Comparison of ENCODE assay signal across 18 cellular contexts in genomic region chr13:73101608-73102007, GRCh38. TPM values are rescaled to one million over a fixed set of nuclear protein-coding genes. Genes with fewer than 3 reads are reported as not detected.
DNase-seq lines count a peak whose midpoint lies in the region; TF ChIP-seq lines count a peak whose summit lies in the region.
"Had no signal": no experiment of that assay in that cellular context is flagged by ENCODE, and none has a peak within 500 bp of the region (broad histone marks: within the 10 kb centered on the region; RNA-seq: fewer than 3 reads in every experiment).

No MANE protein-coding gene starts in this region.

- no peaks in the 10 kb centered on the region for H3K4me1 ChIP-seq in adrenal gland (replicated peaks in 1 of 2)

- WGBS in adrenal gland, 4 donors, result 75 to 87% (median 80%) methylated on average over 1 of the region's 1 CpG

- H3K4me3 Mint-ChIP-seq in mesothelial cell of epicardium, result no peak overlapping the region
- H3K4me3 Mint-ChIP-seq: B cell; CD4-positive, CD25-positive, alpha-beta regulatory T cell; CD8-positive, alpha-beta T cell had no signal

- TF ChIP-seq CTCF in mesothelial cell of epicardium (IDR thresholded peaks at IDR 0.05; ENCODE audit: unreplicated experiment), result no peak
- TF ChIP-seq CTCF in adrenal gland (IDR thresholded peaks at IDR 0.05), result no peak

- H3K27me3 Mint-ChIP-seq in mesothelial cell of epicardium (ENCODE audit: low read depth), result no peaks in the 10 kb centered on the region
- H3K27me3 Mint-ChIP-seq: B cell; CD4-positive, CD25-positive, alpha-beta regulatory T cell had no signal

- H3K4me1 Mint-ChIP-seq in mesothelial cell of epicardium, result peaks cover 33% of the 10 kb centered on the region
- H3K4me1 Mint-ChIP-seq: B cell; CD4-positive, CD25-positive, alpha-beta regulatory T cell had no signal

- no peaks in the 10 kb centered on the region for H3K9me3 ChIP-seq in adrenal gland (replicated peaks in 1 of 3)
- H3K9me3 ChIP-seq: Caco-2 had no signal

- peaks cover 3% of the 10 kb centered on the region for H3K9me3 Mint-ChIP-seq in mesothelial cell of epicardium
- H3K9me3 Mint-ChIP-seq: CD8-positive, alpha-beta T cell had no signal

- peak overlapping the region; percentile 15 for H3K27ac Mint-ChIP-seq in mesothelial cell of epicardium
- H3K27ac Mint-ChIP-seq: B cell; CD4-positive, CD25-positive, alpha-beta regulatory T cell; CD8-positive, alpha-beta T cell had no signal

- TF ChIP-seq POLR2A in adrenal gland (IDR thresholded peaks at IDR 0.05), result no peak

- intact Hi-C loops in adrenal gland (cut with DNase I), result no loop called here

- H3K27me3 ChIP-seq in adrenal gland, result no peaks in the 10 kb centered on the region
- H3K27me3 ChIP-seq: BLaER1 had no signal

- DNase-seq in NCI-H526 treated with DMSO at 0.1 percent for 48 hours (lab: John Stamatoyannopoulos, UW), result peak; percentile 30
- no peak for DNase-seq in mesothelial cell of epicardium (ENCODE audit: low spot score in 2 of 2, unreplicated experiment in 2 of 2)
- peak; percentile 39 for DNase-seq in putamen (ENCODE audit: low spot score)
- no peak for DNase-seq in islet precursor cell
- DNase-seq in NOMO-1 (lab: John Stamatoyannopoulos, UW; ENCODE audit: unreplicated experiment in 2 of 2), result no peak
- DNase-seq in adrenal gland, result no peak
- DNase-seq: Caco-2; CD4-positive, CD25-positive, alpha-beta regulatory T cell; CD8-positive, alpha-beta T cell; DMS153; DND-41; GM23248; H7; HCEC 1CT had no signal

- H3K36me3 Mint-ChIP-seq in mesothelial cell of epicardium, result no peaks in the 10 kb centered on the region
- H3K36me3 Mint-ChIP-seq: CD4-positive, CD25-positive, alpha-beta regulatory T cell; CD8-positive, alpha-beta T cell had no signal

- H3K27ac ChIP-seq in adrenal gland, result no peak overlapping the region
- H3K27ac ChIP-seq: 22Rv1, BLaER1, C4-2B, GM23248 had no signal

- H3K4me3 ChIP-seq in adrenal gland, result no peak overlapping the region
- H3K4me3 ChIP-seq: BLaER1, GM23248 had no signal

- no peaks in the 10 kb centered on the region for H3K36me3 ChIP-seq in adrenal gland (replicated peaks in 1 of 2)
- H3K36me3 ChIP-seq: BLaER1 had no signal

RNA-seq across cellular contexts. Expression of gene KLF5, which starts 42.8 kb away (rescaled TPM):
- total RNA-seq in mesothelial cell of epicardium (62.4 to 70.3 TPM (median 65.9 TPM) in 3 replicates), adrenal gland (10 to 100 TPM in 1 of 8 donors, 1 to 10 TPM in 7; 2.0 to 10.3 (median 4.4) TPM)
- 1 to 10 TPM; 5.3 to 8.5 (median 5.6) TPM for polyA plus RNA-seq in adrenal gland

Comparison
In these comparisons a context has a peak if more than half of its experiments do, and no peak if none do; other contexts are left out.
1. DNase-seq: peak in NCI-H526 treated with DMSO at 0.1 percent for 48 hours (single experiment) and putamen (single experiment); none in mesothelial cell of epicardium (0 of 2), islet precursor cell (single experiment), NOMO-1 (0 of 2) and adrenal gland (0 of 7).